In the genomic region with DNA sequence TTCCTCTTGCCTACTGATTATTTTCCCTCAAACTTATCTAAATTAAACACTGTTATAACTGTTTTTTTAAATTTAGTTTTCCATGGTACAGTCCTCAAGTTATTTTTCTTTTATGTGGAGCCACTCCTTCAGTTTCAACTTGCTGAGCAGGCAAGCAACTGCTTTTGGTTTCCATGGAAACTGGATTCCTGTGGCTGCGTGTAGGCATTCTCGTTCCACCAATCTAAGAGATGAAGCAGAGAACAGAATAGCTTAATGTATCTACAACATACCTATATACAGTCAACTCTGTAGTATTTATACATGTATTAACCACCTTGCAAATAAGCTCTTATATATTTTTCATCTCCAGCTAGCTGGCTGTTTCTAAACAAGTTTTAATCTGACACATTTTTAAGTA, we compare ENCODE assay signal across 10 cellular contexts. TPM values are rescaled to one million over a fixed set of nuclear protein-coding genes. Genes with fewer than 3 reads are reported as not detected.
DNase-seq lines count a peak whose midpoint lies in the region; ATAC-seq and TF ChIP-seq lines count a peak whose summit lies in the region.
"Had no signal": no experiment of that assay in that cellular context is flagged by ENCODE, and none has a peak within 500 bp of the region (broad histone marks: within the 10 kb centered on the region; RNA-seq: fewer than 3 reads in every experiment).

No MANE protein-coding gene starts in this region.

- no peak overlapping the region for H2AFZ ChIP-seq in smooth muscle cell (ENCODE audit: low read depth)

- peaks cover 67% of the 10 kb centered on the region for H3K4me1 ChIP-seq in RWPE2 (ENCODE audit: insufficient read depth, poor library complexity, severe bottlenecking)
- H3K4me1 ChIP-seq in smooth muscle cell (ENCODE audit: low read depth) = peaks cover 17% of the 10 kb centered on the region

- ATAC-seq in RWPE2 (ENCODE audit: low read depth) = peak; percentile 83
- no peak for ATAC-seq in HG03432 (IDR thresholded peaks at IDR 0.05; ENCODE audit: unreplicated experiment)

- H3K27ac ChIP-seq in RWPE2 (ENCODE audit: poor library complexity, severe bottlenecking) (peak overlapping the region; percentile 99), smooth muscle cell (ENCODE audit: low read depth) (peak overlapping the region; percentile 97)

- 0% methylated on average over 2 of the region's 2 CpGs for WGBS in smooth muscle cell (ENCODE audit: low lambda C conversion rate)

- H3K9me3 ChIP-seq in RWPE2 (ENCODE audit: severe bottlenecking) (no peaks in the 10 kb centered on the region), smooth muscle cell (replicated peaks; ENCODE audit: low read depth) (no peaks in the 10 kb centered on the region)
- H3K9me3 ChIP-seq: heart right ventricle had no signal

- H3K4me3 ChIP-seq in RWPE2 (ENCODE audit: severe bottlenecking) (no peak overlapping the region), smooth muscle cell (no peak overlapping the region)
- H3K4me3 ChIP-seq: heart right ventricle had no signal

- H4K20me1 ChIP-seq in smooth muscle cell (ENCODE audit: low read depth) = no peaks in the 10 kb centered on the region

- no peaks in the 10 kb centered on the region for H3K79me2 ChIP-seq in smooth muscle cell (ENCODE audit: low read depth)

- TF ChIP-seq CTCF in RWPE2 (IDR thresholded peaks at IDR 0.05; ENCODE audit: poor library complexity, severe bottlenecking) (no peak), smooth muscle cell (IDR thresholded peaks at IDR 0.05; ENCODE audit: borderline replicate concordance, insufficient read depth, poor library complexity, severe bottlenecking) (no peak)

- H3K27me3 ChIP-seq in RWPE2 (ENCODE audit: insufficient read depth, poor library complexity, severe bottlenecking) = no peaks in the 10 kb centered on the region
- no peaks in the 10 kb centered on the region for H3K27me3 ChIP-seq in smooth muscle cell (ENCODE audit: low read depth)
- H3K27me3 ChIP-seq: heart right ventricle had no signal

- peak overlapping the region; percentile 84 for H3K9ac ChIP-seq in smooth muscle cell (ENCODE audit: low read depth)

- peaks cover 37% of the 10 kb centered on the region for H3K36me3 ChIP-seq in RWPE2 (ENCODE audit: low read depth)
- H3K36me3 ChIP-seq in smooth muscle cell (ENCODE audit: low read depth) = peaks cover 4% of the 10 kb centered on the region

- peak; percentile 16 for DNase-seq in NCI-H1105 (lab: John Stamatoyannopoulos, UW)
- DNase-seq in NCI-H1105 treated with DMSO at 0.1 percent for 48 hours (lab: John Stamatoyannopoulos, UW) = no peak
- peak; percentile 83 for DNase-seq in RWPE2 (ENCODE audit: low spot score)
- DNase-seq in fibroblast of peridontal ligament (ENCODE audit: extremely low read depth) = peak; percentile 93
- DNase-seq in smooth muscle cell (lab: John Stamatoyannopoulos, UW; ENCODE audit: unreplicated experiment) = no peak
- DNase-seq in activated gamma-delta T cell (lab: John Stamatoyannopoulos, UW) = no peak
- DNase-seq in activated CD8-positive, alpha-beta memory T cell treated with anti-CD3 and anti-CD28 coated beads, Interleukin-2, amount 50 U/mL, for 48 hours = no peak
- DNase-seq: C1 segment of cervical spinal cord, heart right ventricle had no signal

- H3F3A ChIP-seq in smooth muscle cell (ENCODE audit: low read depth) = peaks cover 13% of the 10 kb centered on the region

- peak overlapping the region; percentile 72 for H3K4me2 ChIP-seq in smooth muscle cell

RNA-seq across cellular contexts. Expression of gene ANXA2, which starts 25.8 kb away (rescaled TPM):
- total RNA-seq in smooth muscle cell = 2,380 and 2,477 TPM in 2 replicates
- polyA plus RNA-seq in smooth muscle cell = 2,665 and 3,194 TPM in 2 replicates

RNA-seq across cellular contexts. Expression of gene ICE2, which starts 55.4 kb away (rescaled TPM):
- 17.3 and 30.7 TPM in 2 replicates for total RNA-seq in smooth muscle cell
- 15.2 and 19.5 TPM in 2 replicates for polyA plus RNA-seq in smooth muscle cell

Comparison
In these comparisons a context has a peak if more than half of its experiments do, and no peak if none do; other contexts are left out.
1. DNase-seq: peak in NCI-H1105 (single experiment), RWPE2 (single experiment) and fibroblast of peridontal ligament (single experiment); none in NCI-H1105 treated with DMSO at 0.1 percent for 48 hours (single experiment), smooth muscle cell (single experiment), activated gamma-delta T cell (single experiment) and activated CD8-positive, alpha-beta memory T cell treated with anti-CD3 and anti-CD28 coated beads, Interleukin-2, amount 50 U/mL, for 48 hours (single experiment).